1 cellular context compared by ENCODE assay signal in the genomic region with DNA sequence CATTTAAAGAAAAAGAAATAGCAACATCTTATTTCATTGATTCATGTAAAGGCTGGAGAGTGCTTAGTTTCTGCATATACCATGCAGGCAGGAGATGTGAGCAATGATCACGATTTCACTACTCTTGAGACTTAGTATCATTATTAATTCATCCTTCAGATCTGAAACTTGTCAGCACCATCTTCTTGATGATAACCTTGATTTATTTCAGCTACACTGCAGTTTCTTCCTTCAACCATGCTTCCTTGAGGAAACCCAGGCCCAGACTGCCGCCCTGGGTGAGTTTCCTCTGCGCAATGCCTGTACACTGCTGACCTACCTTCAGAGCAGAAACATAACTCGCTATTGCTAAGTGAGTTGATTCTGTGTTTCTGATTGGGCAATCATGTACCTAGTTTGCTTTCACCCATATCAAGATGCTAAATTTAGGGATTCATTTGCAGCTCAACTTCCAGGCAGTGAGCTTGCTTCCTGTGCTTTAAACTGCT.
TF ChIP-seq lines count a peak whose summit lies in the region.

No MANE protein-coding gene starts in this region.

TF ChIP-seq in K562, 482 proteins besides CTCF, POLR2A, EP300 and RAD21:
- TF ChIP-seq CEBPG (CRISPR knock-in tag; IDR thresholded peaks at IDR 0.05) (no peak), CEBPG (tag; conservative IDR thresholded peaks at IDR 0.05 in 1 of 2, IDR thresholded peaks at IDR 0.05 in 1 of 2) (peak; percentile 54 to 64; a peak in 1 of 4 replicates), FOSL1 (tag; conservative IDR thresholded peaks at IDR 0.05) (peak; percentile 73), LCOR (CRISPR knock-in tag; IDR thresholded peaks at IDR 0.05) (no peak)
